In genomic region chr10:101569838-101570763, GRCh38 we compare ENCODE assay signal across 8 cellular contexts. TPM values are rescaled to one million over a fixed set of nuclear protein-coding genes. Genes with fewer than 3 reads are reported as not detected.
DNase-seq lines count a peak whose midpoint lies in the region; FAIRE-seq and TF ChIP-seq lines count a peak whose summit lies in the region.

No MANE protein-coding gene starts in this region.

- no peak overlapping the region; the same call in 1 of the 2 replicates for H3K27ac ChIP-seq in C4-2B
- no peak overlapping the region for H3K27ac ChIP-seq in neuronal stem cell (replicated peaks; ENCODE audit: low read length)

- no peak overlapping the region for H4K91ac ChIP-seq in neuronal stem cell (ENCODE audit: low read depth, low read length, poor library complexity)

- WGBS in neuronal stem cell (ENCODE audit: extremely low coverage in 2 of 2, insufficient read length in 2 of 2, insufficient replicate concordance in 1 of 2), 2 donors = no CpG with 5 or more reads among the region's 61 CpGs

- peak overlapping the region; percentile 45 for H3K23ac ChIP-seq in neuronal stem cell (ENCODE audit: low read depth, low read length, poor library complexity)

- no peaks in the 10 kb centered on the region for H3K79me1 ChIP-seq in neuronal stem cell (ENCODE audit: low read depth, low read length)

- H2BK12ac ChIP-seq in neuronal stem cell (ENCODE audit: low read length) = no peak overlapping the region

- H2AK5ac ChIP-seq in neuronal stem cell (ENCODE audit: low read depth, low read length) = peak overlapping the region; percentile 4

- peak overlapping the region; percentile 87 for H3K4me2 ChIP-seq in neuronal stem cell (ENCODE audit: insufficient read depth, low read length, poor library complexity, severe bottlenecking)

- no peak overlapping the region for H4K8ac ChIP-seq in neuronal stem cell (ENCODE audit: low read depth, low read length)

- H3K4me1 ChIP-seq in neuronal stem cell (ENCODE audit: control insufficient read depth in 2 of 2, insufficient read depth in 1 of 2, low read depth in 1 of 2, low read length in 2 of 2) = peaks cover 8 to 18% of the 10 kb centered on the region in 2 donors

- peak overlapping the region; percentile 35 to 81 for H3K4me3 ChIP-seq in neuronal stem cell (ENCODE audit: low read length in 2 of 2)

- H2BK5ac ChIP-seq in neuronal stem cell (ENCODE audit: low read length) = peak overlapping the region; percentile 44

- peak; percentile 83 for DNase-seq in GM19240 (ENCODE audit: insufficient read length, low spot score)
- DNase-seq in HS-5 (ENCODE audit: low read depth) = peak; percentile 13
- DNase-seq in RPMI7951 (ENCODE audit: low read depth) = peak; percentile 46
- DNase-seq in activated gamma-delta T cell (lab: John Stamatoyannopoulos, UW) = peak; percentile 56
- DNase-seq in frontal cortex (ENCODE audit: low spot score in 2 of 2) = peak; percentile 87 to 93
- peak; percentile 77 for DNase-seq in neuronal stem cell (ENCODE audit: low spot score)
- DNase-seq in stromal cell of bone marrow (ENCODE audit: low read depth) = peak; percentile 25

- H3K18ac ChIP-seq in neuronal stem cell (ENCODE audit: low read length) = peak overlapping the region; percentile 90

- peak; percentile 94 for TF ChIP-seq CTCF in C4-2B (conservative IDR thresholded peaks at IDR 0.05)

- H3K9me3 ChIP-seq in neuronal stem cell (replicated peaks in 1 of 2; ENCODE audit: control insufficient read depth in 2 of 2, insufficient read depth in 1 of 2, low read depth in 1 of 2, low read length in 2 of 2) = peaks cover 3 to 7% of the 10 kb centered on the region in 2 donors

- H2BK15ac ChIP-seq in neuronal stem cell (ENCODE audit: low read length) = peak overlapping the region; percentile 7

- peak overlapping the region; percentile 90 for H2AFZ ChIP-seq in neuronal stem cell (ENCODE audit: low read length)

- H3K9ac ChIP-seq in neuronal stem cell (ENCODE audit: low read depth, low read length, poor library complexity) = peak overlapping the region; percentile 85

- FAIRE-seq in frontal cortex (lab: Jason Lieb, UNC) = no peak

- H2BK120ac ChIP-seq in neuronal stem cell (ENCODE audit: low read depth, low read length) = no peak overlapping the region

- no peak overlapping the region for H3K4ac ChIP-seq in neuronal stem cell (ENCODE audit: low read length)

- H3K27me3 ChIP-seq in neuronal stem cell (ENCODE audit: control insufficient read depth in 3 of 3, insufficient read depth in 3 of 3, low read depth in 1 of 3, low read length in 3 of 3) = peaks cover 0 to 72% (median 49%) of the 10 kb centered on the region in 3 experiments

- no peak overlapping the region for H3K14ac ChIP-seq in neuronal stem cell (ENCODE audit: low read length)

- H3K36me3 ChIP-seq in neuronal stem cell (replicated peaks in 1 of 2; ENCODE audit: control insufficient read depth in 2 of 2, insufficient read depth in 2 of 2, low read length in 2 of 2) = no peaks in the 10 kb centered on the region

RNA-seq across cellular contexts. Expression of gene POLL, which starts 18.0 kb away (rescaled TPM):
- total RNA-seq in RPMI7951 (2014; rRNA removed; shearing (Covaris generic)) = 6.2 and 6.6 TPM in 2 replicates
- total RNA-seq in frontal cortex = 6.5 TPM
- polyA plus RNA-seq in neuronal stem cell (2013, experiment 1 of 2) = 16.0 TPM
- polyA plus RNA-seq in neuronal stem cell (2013, experiment 2 of 2) = 15.3 TPM

RNA-seq across cellular contexts. Expression of gene DPCD, which starts 18.0 kb away (rescaled TPM):
- 65.8 and 69.5 TPM in 2 replicates for total RNA-seq in RPMI7951 (2014; rRNA removed; shearing (Covaris generic))
- total RNA-seq in frontal cortex = 28.5 TPM
- polyA plus RNA-seq in neuronal stem cell (2013, experiment 1 of 2) = 39.1 TPM
- 37.9 TPM for polyA plus RNA-seq in neuronal stem cell (2013, experiment 2 of 2)

Comparison
In these comparisons a context has a peak if more than half of its experiments do, and no peak if none do; other contexts are left out.
1. DNase-seq: peak in every context shown above with its lines; median percentile 90 in frontal cortex; 83 in GM19240; 77 in neuronal stem cell; 56 in activated gamma-delta T cell; 46 in RPMI7951; 25 in stromal cell of bone marrow; 13 in HS-5.